Comparison of ENCODE assay signal across 1 cellular context in the genomic region with DNA sequence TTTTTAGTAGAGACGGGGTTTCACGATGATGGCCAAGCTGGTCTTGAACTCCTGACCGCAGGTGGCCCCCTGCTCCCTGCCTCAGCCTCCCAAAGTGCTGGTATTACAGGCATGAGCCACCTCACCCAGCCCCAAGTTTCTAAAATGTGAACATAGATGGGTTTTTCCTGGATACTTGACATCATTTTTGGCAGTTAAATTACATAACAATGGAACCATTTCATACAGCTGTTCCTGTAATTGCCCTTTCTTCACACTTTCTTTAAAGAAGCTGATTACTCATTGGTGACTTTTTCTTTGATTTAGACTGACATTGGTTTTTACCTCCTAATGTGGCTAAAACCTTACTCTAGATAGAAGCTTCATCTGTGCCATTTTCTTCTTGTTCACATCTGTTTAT.
A peak's percentile ranks its signal among the peaks of the same experiment; 100 is the strongest.
TF ChIP-seq lines count a peak whose summit lies in the region.

No MANE protein-coding gene starts in this region.

TF ChIP-seq in GM12878, 131 proteins besides CTCF, POLR2A, EP300 and RAD21:
- TF ChIP-seq PKNOX1 (IDR thresholded peaks at IDR 0.05) (0 out of 2 replicates have a peak, but pooled peaks have one; percentile 15), SMC3 (IDR thresholded peaks at IDR 0.05; ENCODE audit: borderline replicate concordance, low read length) (no peak)
TF ChIP-seq in GM12878: peak in this region for 1.
